In the genomic region with DNA sequence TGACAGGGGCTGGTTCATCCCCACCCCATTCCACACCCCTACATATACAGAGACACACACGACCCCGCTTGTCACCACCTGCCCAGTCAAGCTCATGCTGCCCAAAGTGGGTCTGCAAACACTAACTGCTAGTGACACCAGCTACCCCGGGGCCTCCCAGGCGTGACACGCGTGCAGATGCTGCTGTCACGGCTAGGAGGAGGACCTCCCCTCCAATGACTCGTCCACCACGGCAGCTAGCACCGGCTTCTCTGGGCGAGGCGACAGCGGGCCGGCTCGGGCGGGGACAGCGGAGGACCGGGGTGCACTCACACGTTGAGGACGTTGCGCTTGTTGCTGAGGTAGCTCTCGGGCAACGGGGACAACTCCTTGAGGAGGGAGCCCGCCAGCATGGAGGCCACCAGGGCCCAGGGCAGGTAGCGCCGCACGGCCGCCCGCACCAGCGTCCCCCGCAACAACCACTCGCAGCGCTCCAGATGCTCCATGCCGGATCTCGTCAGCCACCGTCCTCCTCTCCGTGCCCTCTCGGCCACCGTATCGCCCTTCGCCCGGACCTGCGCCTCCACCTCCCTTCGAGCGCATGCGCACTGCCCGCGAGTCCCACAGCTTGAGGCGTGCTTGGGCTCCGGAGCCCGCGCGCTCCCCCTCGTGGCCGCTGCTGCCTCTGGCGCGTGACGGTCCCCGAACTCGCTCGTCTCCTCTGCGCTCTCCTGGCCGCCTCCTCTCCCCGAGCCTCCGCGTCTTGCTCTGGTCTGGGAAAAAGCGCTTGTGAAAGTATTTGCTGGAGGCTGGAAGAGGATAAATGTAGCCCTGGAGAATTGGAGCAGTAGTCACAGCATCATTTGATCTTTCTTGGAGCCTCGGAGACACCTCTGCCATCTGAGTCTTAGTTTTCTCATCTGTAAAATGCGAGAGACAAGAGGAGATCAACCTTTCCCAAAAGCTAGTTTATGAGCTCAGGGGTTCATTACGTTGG, we compare ENCODE assay signal across 1 cellular context.
A peak's percentile ranks its signal among the peaks of the same experiment; 100 is the strongest.
TF ChIP-seq lines count a peak whose summit lies in the region.

FITM2 (minus strand) TSS at position 539 of the 976 bp plus-strand sequence; CDS start at position 485, 54 bp downstream.

TF ChIP-seq in K562, 482 proteins besides CTCF, POLR2A, EP300 and RAD21 (continued from another document and continues in another):
- TF ChIP-seq, protein P1, sequence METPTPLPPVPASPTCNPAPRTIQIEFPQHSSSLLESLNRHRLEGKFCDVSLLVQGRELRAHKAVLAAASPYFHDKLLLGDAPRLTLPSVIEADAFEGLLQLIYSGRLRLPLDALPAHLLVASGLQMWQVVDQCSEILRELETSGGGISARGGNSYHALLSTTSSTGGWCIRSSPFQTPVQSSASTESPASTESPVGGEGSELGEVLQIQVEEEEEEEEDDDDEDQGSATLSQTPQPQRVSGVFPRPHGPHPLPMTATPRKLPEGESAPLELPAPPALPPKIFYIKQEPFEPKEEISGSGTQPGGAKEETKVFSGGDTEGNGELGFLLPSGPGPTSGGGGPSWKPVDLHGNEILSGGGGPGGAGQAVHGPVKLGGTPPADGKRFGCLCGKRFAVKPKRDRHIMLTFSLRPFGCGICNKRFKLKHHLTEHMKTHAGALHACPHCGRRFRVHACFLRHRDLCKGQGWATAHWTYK (CRISPR knock-in tag; IDR thresholded peaks at IDR 0.05) = no peak
- TF ChIP-seq ZNF696 (CRISPR knock-in tag; conservative IDR thresholded peaks at IDR 0.05) (no peak), POLR2G (IDR thresholded peaks at IDR 0.05; ENCODE audit: low read depth, low read length) (peak; percentile 72), NFE2L1 (tag; IDR thresholded peaks at IDR 0.05; ENCODE audit: borderline replicate concordance, low read depth) (no peak), RNF2 (IDR thresholded peaks at IDR 0.05) (no peak), ELF1 (tag; IDR thresholded peaks at IDR 0.05) (no peak), ZNF551 (CRISPR knock-in tag; IDR thresholded peaks at IDR 0.05) (no peak), NBN (IDR thresholded peaks at IDR 0.05; ENCODE audit: low read depth) (0 out of 2 replicates have a peak, but pooled peaks have one; percentile 49), ZNF512 (tag; IDR thresholded peaks at IDR 0.05) (no peak), E2F8 (IDR thresholded peaks at IDR 0.05; ENCODE audit: low read depth, partially characterized antibody) (no peak), CREB5 (CRISPR knock-in tag; IDR thresholded peaks at IDR 0.05) (no peak), E4F1 (CRISPR knock-in tag; IDR thresholded peaks at IDR 0.05; ENCODE audit: borderline replicate concordance) (no peak), ZC3H11A (IDR thresholded peaks at IDR 0.05; ENCODE audit: low read depth, low read length) (no peak), PHF21A (IDR thresholded peaks at IDR 0.05; ENCODE audit: borderline replicate concordance, low read depth) (0 out of 2 replicates have a peak, but pooled peaks have one; percentile 27), RAD51 (IDR thresholded peaks at IDR 0.05; ENCODE audit: borderline replicate concordance, low read depth) (no peak), SIN3B (IDR thresholded peaks at IDR 0.05; ENCODE audit: low read depth) (0 out of 2 replicates have a peak, but pooled peaks have one; percentile 15), ZFP1 (CRISPR knock-in tag; IDR thresholded peaks at IDR 0.05) (no peak), ZSCAN29 (IDR thresholded peaks at IDR 0.05) (no peak), ZNF23 (CRISPR knock-in tag; IDR thresholded peaks at IDR 0.05) (no peak), PHF20 (IDR thresholded peaks at IDR 0.05; ENCODE audit: partially characterized antibody) (peak; percentile 23), RNF219 (CRISPR knock-in tag; IDR thresholded peaks at IDR 0.05) (no peak), TBL1XR1 (IDR thresholded peaks at IDR 0.05; ENCODE audit: low read length in 2 of 2) (no peak), ESRRB (CRISPR knock-in tag; IDR thresholded peaks at IDR 0.05; ENCODE audit: borderline replicate concordance) (no peak), BDP1 (IDR thresholded peaks at IDR 0.05; ENCODE audit: insufficient read depth, insufficient read length) (no peak), TAF7 (tag; IDR thresholded peaks at IDR 0.05) (no peak), ZNF511 (CRISPR knock-in tag; IDR thresholded peaks at IDR 0.05) (no peak), PRMT5 (CRISPR knock-in tag; IDR thresholded peaks at IDR 0.05) (no peak), ZNF184 (CRISPR knock-in tag; IDR thresholded peaks at IDR 0.05) (no peak), CTBP1 (IDR thresholded peaks at IDR 0.05; ENCODE audit: borderline replicate concordance) (peak; percentile 86)
- TF ChIP-seq, protein P2, sequence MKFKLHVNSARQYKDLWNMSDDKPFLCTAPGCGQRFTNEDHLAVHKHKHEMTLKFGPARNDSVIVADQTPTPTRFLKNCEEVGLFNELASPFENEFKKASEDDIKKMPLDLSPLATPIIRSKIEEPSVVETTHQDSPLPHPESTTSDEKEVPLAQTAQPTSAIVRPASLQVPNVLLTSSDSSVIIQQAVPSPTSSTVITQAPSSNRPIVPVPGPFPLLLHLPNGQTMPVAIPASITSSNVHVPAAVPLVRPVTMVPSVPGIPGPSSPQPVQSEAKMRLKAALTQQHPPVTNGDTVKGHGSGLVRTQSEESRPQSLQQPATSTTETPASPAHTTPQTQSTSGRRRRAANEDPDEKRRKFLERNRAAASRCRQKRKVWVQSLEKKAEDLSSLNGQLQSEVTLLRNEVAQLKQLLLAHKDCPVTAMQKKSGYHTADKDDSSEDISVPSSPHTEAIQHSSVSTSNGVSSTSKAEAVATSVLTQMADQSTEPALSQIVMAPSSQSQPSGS (CRISPR knock-in tag; IDR thresholded peaks at IDR 0.05) = no peak
- TF ChIP-seq, protein P3, sequence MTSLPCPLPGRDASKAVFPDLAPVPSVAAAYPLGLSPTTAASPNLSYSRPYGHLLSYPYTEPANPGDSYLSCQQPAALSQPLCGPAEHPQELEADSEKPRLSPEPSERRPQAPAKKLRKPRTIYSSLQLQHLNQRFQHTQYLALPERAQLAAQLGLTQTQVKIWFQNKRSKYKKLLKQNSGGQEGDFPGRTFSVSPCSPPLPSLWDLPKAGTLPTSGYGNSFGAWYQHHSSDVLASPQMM (CRISPR knock-in tag; IDR thresholded peaks at IDR 0.05) = no peak
- TF ChIP-seq, protein P4, sequence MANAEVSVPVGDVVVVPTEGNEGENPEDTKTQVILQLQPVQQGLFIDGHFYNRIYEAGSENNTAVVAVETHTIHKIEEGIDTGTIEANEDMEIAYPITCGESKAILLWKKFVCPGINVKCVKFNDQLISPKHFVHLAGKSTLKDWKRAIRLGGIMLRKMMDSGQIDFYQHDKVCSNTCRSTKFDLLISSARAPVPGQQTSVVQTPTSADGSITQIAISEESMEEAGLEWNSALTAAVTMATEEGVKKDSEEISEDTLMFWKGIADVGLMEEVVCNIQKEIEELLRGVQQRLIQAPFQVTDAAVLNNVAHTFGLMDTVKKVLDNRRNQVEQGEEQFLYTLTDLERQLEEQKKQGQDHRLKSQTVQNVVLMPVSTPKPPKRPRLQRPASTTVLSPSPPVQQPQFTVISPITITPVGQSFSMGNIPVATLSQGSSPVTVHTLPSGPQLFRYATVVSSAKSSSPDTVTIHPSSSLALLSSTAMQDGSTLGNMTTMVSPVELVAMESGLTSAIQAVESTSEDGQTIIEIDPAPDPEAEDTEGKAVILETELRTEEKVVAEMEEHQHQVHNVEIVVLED (CRISPR knock-in tag; IDR thresholded peaks at IDR 0.05) = no peak
- TF ChIP-seq, protein P5, sequence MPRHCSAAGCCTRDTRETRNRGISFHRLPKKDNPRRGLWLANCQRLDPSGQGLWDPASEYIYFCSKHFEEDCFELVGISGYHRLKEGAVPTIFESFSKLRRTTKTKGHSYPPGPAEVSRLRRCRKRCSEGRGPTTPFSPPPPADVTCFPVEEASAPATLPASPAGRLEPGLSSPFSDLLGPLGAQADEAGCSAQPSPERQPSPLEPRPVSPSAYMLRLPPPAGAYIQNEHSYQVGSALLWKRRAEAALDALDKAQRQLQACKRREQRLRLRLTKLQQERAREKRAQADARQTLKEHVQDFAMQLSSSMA (CRISPR knock-in tag; IDR thresholded peaks at IDR 0.05) = no peak
- TF ChIP-seq, protein P6, sequence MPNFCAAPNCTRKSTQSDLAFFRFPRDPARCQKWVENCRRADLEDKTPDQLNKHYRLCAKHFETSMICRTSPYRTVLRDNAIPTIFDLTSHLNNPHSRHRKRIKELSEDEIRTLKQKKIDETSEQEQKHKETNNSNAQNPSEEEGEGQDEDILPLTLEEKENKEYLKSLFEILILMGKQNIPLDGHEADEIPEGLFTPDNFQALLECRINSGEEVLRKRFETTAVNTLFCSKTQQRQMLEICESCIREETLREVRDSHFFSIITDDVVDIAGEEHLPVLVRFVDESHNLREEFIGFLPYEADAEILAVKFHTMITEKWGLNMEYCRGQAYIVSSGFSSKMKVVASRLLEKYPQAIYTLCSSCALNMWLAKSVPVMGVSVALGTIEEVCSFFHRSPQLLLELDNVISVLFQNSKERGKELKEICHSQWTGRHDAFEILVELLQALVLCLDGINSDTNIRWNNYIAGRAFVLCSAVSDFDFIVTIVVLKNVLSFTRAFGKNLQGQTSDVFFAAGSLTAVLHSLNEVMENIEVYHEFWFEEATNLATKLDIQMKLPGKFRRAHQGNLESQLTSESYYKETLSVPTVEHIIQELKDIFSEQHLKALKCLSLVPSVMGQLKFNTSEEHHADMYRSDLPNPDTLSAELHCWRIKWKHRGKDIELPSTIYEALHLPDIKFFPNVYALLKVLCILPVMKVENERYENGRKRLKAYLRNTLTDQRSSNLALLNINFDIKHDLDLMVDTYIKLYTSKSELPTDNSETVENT (CRISPR knock-in tag; IDR thresholded peaks at IDR 0.05) = no peak
